In the genomic region with DNA sequence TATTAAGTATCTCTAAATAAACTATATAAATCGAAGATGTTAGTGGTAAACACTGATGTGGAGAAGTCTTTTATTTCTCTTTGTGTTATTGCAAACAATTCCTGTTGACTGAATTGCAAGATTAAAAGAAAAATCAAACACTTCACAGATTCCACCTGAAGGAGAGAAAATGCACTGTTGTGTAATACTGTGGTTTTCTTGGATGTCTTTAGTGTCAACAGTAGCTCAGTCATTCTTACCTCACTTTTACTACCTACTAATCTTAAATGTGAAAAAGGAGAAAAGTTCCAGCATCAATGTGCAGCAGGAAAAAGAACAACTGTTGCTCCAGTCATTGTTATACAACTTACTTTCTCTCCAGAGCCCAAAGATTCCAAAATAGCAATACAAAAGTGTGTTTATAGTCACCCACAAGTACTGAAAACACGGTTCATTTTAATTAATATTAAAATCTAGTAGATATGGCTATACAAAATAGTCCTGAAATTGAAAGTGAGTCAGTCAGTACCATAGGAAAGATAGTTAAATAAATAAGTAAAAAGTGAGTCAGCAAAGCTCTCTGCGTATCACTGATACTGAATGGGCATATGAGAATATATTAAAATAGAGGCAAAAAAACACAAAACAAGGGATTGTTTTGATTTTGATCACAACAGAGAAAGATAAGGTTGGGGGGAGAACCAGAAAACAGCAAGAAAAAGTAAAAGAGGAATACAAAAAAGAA, we compare ENCODE assay signal across 15 cellular contexts.
DNase-seq lines count a peak whose midpoint lies in the region; ATAC-seq, FAIRE-seq and TF ChIP-seq lines count a peak whose summit lies in the region.
"Had no signal": no experiment of that assay in that cellular context is flagged by ENCODE, and none has a peak within 500 bp of the region (broad histone marks: within the 10 kb centered on the region; RNA-seq: fewer than 3 reads in every experiment).

No MANE protein-coding gene starts in this region.

- no peak for ATAC-seq in stimulated activated naive CD8-positive, alpha-beta T cell treated with anti-CD3 and anti-CD28 coated beads, Interleukin-15, Interleukin-2, amounts not matched to agents 100 U/mL and 50 U/mL, for 24 hours
- ATAC-seq in T-helper 17 cell (no peak), GM21447 (IDR thresholded peaks at IDR 0.05; ENCODE audit: unreplicated experiment) (no peak), pancreas (no peak)

- H3K36me3 ChIP-seq in fibroblast of lung (ENCODE audit: control insufficient read depth, insufficient read depth, low read length) (no peaks in the 10 kb centered on the region), pancreas (peaks cover 3 to 16% (median 4%) of the 10 kb centered on the region in 3 donors)

- H3K79me2 ChIP-seq in fibroblast of lung (ENCODE audit: control insufficient read depth, insufficient read depth, low read length) = no peaks in the 10 kb centered on the region

- H3K4me2 ChIP-seq in fibroblast of lung (ENCODE audit: extremely low read depth, insufficient read depth, low read length) = no peak overlapping the region

- H3K4me3 Mint-ChIP-seq in stimulated activated naive CD8-positive, alpha-beta T cell treated with anti-CD3 and anti-CD28 coated beads, Interleukin-15, Interleukin-2, amounts not matched to agents 100 ng/mL and 50 ng/mL, for 24 hours = no peak overlapping the region
- peak overlapping the region; percentile 21 for H3K4me3 Mint-ChIP-seq in T-helper 17 cell
- H3K4me3 Mint-ChIP-seq: B cell, brain had no signal

- no peak for FAIRE-seq in pancreas (lab: Jason Lieb, UNC)
- FAIRE-seq: RCC 7860 had no signal

- no peak for TF ChIP-seq CTCF in fibroblast of lung (conservative IDR thresholded peaks at IDR 0.05 in 1 of 2, IDR thresholded peaks at IDR 0.05 in 1 of 2; ENCODE audit: low read depth in 1 of 2, low read length in 2 of 2)
- no peak for TF ChIP-seq CTCF in pancreas (IDR thresholded peaks at IDR 0.05)

- peak overlapping the region; percentile 4 for H3K27ac Mint-ChIP-seq in stimulated activated naive CD8-positive, alpha-beta T cell treated with anti-CD3 and anti-CD28 coated beads, Interleukin-15, Interleukin-2, amounts not matched to agents 100 ng/mL and 50 ng/mL, for 24 hours
- no peak overlapping the region for H3K27ac Mint-ChIP-seq in T-helper 17 cell
- H3K27ac Mint-ChIP-seq: B cell had no signal

- no peaks in the 10 kb centered on the region for H4K20me1 ChIP-seq in fibroblast of lung (ENCODE audit: control insufficient read depth, extremely low read depth, insufficient read depth, low read length)

- H2AFZ ChIP-seq in fibroblast of lung (ENCODE audit: low read length) = no peak overlapping the region

- H3K36me3 Mint-ChIP-seq in stimulated activated naive CD8-positive, alpha-beta T cell treated with anti-CD3 and anti-CD28 coated beads, Interleukin-15, Interleukin-2, amounts not matched to agents 100 ng/mL and 50 ng/mL, for 24 hours (ENCODE audit: low read depth) = peaks cover 60% of the 10 kb centered on the region
- H3K36me3 Mint-ChIP-seq in T-helper 17 cell (ENCODE audit: low read depth) = peaks cover 8% of the 10 kb centered on the region

- H3K27me3 ChIP-seq in fibroblast of lung (ENCODE audit: control insufficient read depth, insufficient read depth, low read length) (no peaks in the 10 kb centered on the region), pancreas (no peaks in the 10 kb centered on the region)

- no peaks in the 10 kb centered on the region for H3K27me3 Mint-ChIP-seq in stimulated activated naive CD8-positive, alpha-beta T cell treated with anti-CD3 and anti-CD28 coated beads, Interleukin-15, Interleukin-2, amounts not matched to agents 100 ng/mL and 50 ng/mL, for 24 hours
- no peaks in the 10 kb centered on the region for H3K27me3 Mint-ChIP-seq in T-helper 17 cell
- H3K27me3 Mint-ChIP-seq: B cell, brain had no signal

- intact Hi-C loops in pancreas (cut with DNase I) = no loop called here

- no peak overlapping the region for H3K4me3 ChIP-seq in fibroblast of lung (replicated peaks in 1 of 4; ENCODE audit: control extremely low read depth in 1 of 4, insufficient read depth in 1 of 4, low read depth in 3 of 4, low read length in 4 of 4)
- no peak overlapping the region for H3K4me3 ChIP-seq in pancreas

- no peaks in the 10 kb centered on the region for H3K9me3 Mint-ChIP-seq in stimulated activated naive CD8-positive, alpha-beta T cell treated with anti-CD3 and anti-CD28 coated beads, Interleukin-15, Interleukin-2, amounts not matched to agents 100 ng/mL and 50 ng/mL, for 24 hours
- H3K9me3 Mint-ChIP-seq: brain had no signal

- DNase-seq in stimulated activated naive CD8-positive, alpha-beta T cell treated with anti-CD3 and anti-CD28 coated beads, Interleukin-15, Interleukin-2, amounts not matched to agents 100 U/mL and 50 U/mL, for 24 hours = no peak
- DNase-seq in T-helper 17 cell (no peak), fibroblast of lung (ENCODE audit: low read depth in 2 of 2) (peak; percentile 42 to 53), pancreas (no peak), ecto neural progenitor cell (ENCODE audit: low spot score) (no peak), NCI-H2196 (lab: John Stamatoyannopoulos, UW; ENCODE audit: unreplicated experiment) (no peak)
- DNase-seq: effector memory CD4-positive, alpha-beta T cell; islet precursor cell; NCI-H2029; NCI-H69 had no signal

- no peaks in the 10 kb centered on the region for H3K9me3 ChIP-seq in T-helper 17 cell (ENCODE audit: control insufficient read depth, low read length, poor library complexity, severe bottlenecking)
- no peaks in the 10 kb centered on the region for H3K9me3 ChIP-seq in fibroblast of lung (ENCODE audit: control insufficient read depth, insufficient read depth, low read depth, low read length)
- no peaks in the 10 kb centered on the region for H3K9me3 ChIP-seq in pancreas

- 85 to 87% methylated on average over 3 of the region's 3 CpGs for WGBS in pancreas, 2 donors

- H3K4me1 Mint-ChIP-seq in stimulated activated naive CD8-positive, alpha-beta T cell treated with anti-CD3 and anti-CD28 coated beads, Interleukin-15, Interleukin-2, amounts not matched to agents 100 ng/mL and 50 ng/mL, for 24 hours (ENCODE audit: low read depth) = no peaks in the 10 kb centered on the region
- H3K4me1 Mint-ChIP-seq in T-helper 17 cell = peaks cover 4% of the 10 kb centered on the region
- H3K4me1 Mint-ChIP-seq: B cell, brain had no signal

- H3K27ac ChIP-seq in fibroblast of lung (ENCODE audit: insufficient read depth, low read length) (no peak overlapping the region), pancreas (no peak overlapping the region)

- H3K4me1 ChIP-seq in fibroblast of lung (ENCODE audit: control insufficient read depth, extremely low read depth, insufficient read depth, low read length) (peaks cover 3% of the 10 kb centered on the region), pancreas (no peaks in the 10 kb centered on the region)

- no peak overlapping the region for H3K9ac ChIP-seq in fibroblast of lung (ENCODE audit: insufficient read depth, low read length)

Comparison
In these comparisons a context has a peak if more than half of its experiments do, and no peak if none do; other contexts are left out.
1. DNase-seq: peak in fibroblast of lung (2 of 2); none in stimulated activated naive CD8-positive, alpha-beta T cell treated with anti-CD3 and anti-CD28 coated beads, Interleukin-15, Interleukin-2, amounts not matched to agents 100 U/mL and 50 U/mL, for 24 hours (single experiment), T-helper 17 cell (0 of 3), pancreas (0 of 6), ecto neural progenitor cell (single experiment) and NCI-H2196 (single experiment).